33 cellular contexts compared by ENCODE assay signal in the genomic region with DNA sequence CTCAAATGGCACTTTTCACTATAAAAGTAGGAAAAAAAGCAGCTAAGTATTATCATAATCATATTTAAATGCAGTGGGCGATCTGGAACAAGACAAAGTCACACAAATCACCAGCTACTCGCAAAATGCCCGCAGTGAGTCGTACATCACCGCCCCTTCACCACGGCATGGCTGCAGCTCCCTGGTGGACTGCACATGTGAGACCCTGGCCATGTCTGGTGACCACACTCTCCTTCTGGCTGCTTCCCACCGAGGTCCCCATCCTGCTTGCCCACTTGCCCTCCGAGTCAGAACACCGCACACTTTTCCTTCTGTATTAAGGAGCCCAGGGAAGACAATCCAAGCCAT. TPM values are rescaled to one million over a fixed set of nuclear protein-coding genes. Genes with fewer than 3 reads are reported as not detected.
"Had no signal": no experiment of that assay in that cellular context is flagged by ENCODE, and none has a peak within 500 bp of the region (broad histone marks: within the 10 kb centered on the region; RNA-seq: fewer than 3 reads in every experiment).

No MANE protein-coding gene starts in this region.

- H3K36me3 Mint-ChIP-seq: activated naive CD8-positive, alpha-beta T cell; brain had no signal

- ATAC-seq: activated CD4-positive, CD25-positive, alpha-beta regulatory T cell treated with anti-CD3 and anti-CD28 coated beads, Interleukin-2, amount 50 U/mL, for 24 hours; activated CD8-positive, alpha-beta T cell treated with anti-CD3 and anti-CD28 coated beads for 36 hours; activated T-cell treated with anti-CD3 and anti-CD28 coated beads, Interleukin-2, amount 50 U/mL, for 4 hours; foreskin keratinocyte; gastrocnemius medialis; heart left ventricle; T-helper 17 cell had no signal

- H3K27ac Mint-ChIP-seq: activated B cell treated with CpG ODN at 0.5 μM for 24 hours; activated CD8-positive, alpha-beta T cell treated with anti-CD3 and anti-CD28 coated beads for 36 hours; activated naive CD8-positive, alpha-beta T cell; activated T-helper 2 cell treated with anti-CD3 and anti-CD28 coated beads, Interferon-gamma antibody, Interleukin-2, Interleukin-4, amounts not matched to agents 10 μg/mL and 5 μg/mL and 100 μg/mL, durations not matched to agents 14 hours and 24 hours and 36 hours; endodermal cell; T-helper 2 cell treated with Interferon-gamma antibody and Interleukin-4, amounts not matched to agents 5 μg/mL and 100 μg/mL, for 36 hours had no signal

- H3K9me3 ChIP-seq: ascending aorta, breast epithelium, colonic mucosa, esophagus muscularis mucosa, gastrocnemius medialis, heart left ventricle had no signal

- H3K4me1 ChIP-seq: ascending aorta, breast epithelium, colonic mucosa, esophagus muscularis mucosa, gastrocnemius medialis had no signal

- H3K4me3 ChIP-seq: ascending aorta, breast epithelium, cardiac muscle cell, colonic mucosa, esophagus muscularis mucosa, gastrocnemius medialis, heart left ventricle had no signal

- H3K27me3 Mint-ChIP-seq: activated CD8-positive, alpha-beta T cell treated with anti-CD3 and anti-CD28 coated beads for 36 hours; T-helper 17 cell had no signal

- H3K27ac ChIP-seq: ascending aorta, breast epithelium, cardiac muscle cell, colonic mucosa, esophagus muscularis mucosa, foreskin keratinocyte, gastrocnemius medialis, heart left ventricle, WERI-Rb-1 had no signal

- DNase-seq: activated B cell treated with CpG ODN at 0.5 μM for 24 hours; activated CD4-positive, alpha-beta T cell treated with anti-CD3 and anti-CD28 coated beads for 48 hours; activated CD4-positive, alpha-beta T cell treated with anti-CD3 and anti-CD28 coated beads, Interleukin-2, amount 50 U/mL, for 1 hour; activated CD4-positive, alpha-beta T cell treated with anti-CD3 and anti-CD28 coated beads, Interleukin-2, amount 50 U/mL, for 48 hours; activated CD8-positive, alpha-beta memory T cell treated with anti-CD3 and anti-CD28 coated beads for 24 hours; activated CD8-positive, alpha-beta T cell treated with anti-CD3 and anti-CD28 coated beads for 36 hours; activated effector memory CD4-positive, alpha-beta T cell treated with anti-CD3 and anti-CD28 coated beads, Interleukin-2, amount 50 U/mL, for 16 hours; activated naive CD4-positive, alpha-beta T cell treated with anti-CD3 and anti-CD28 coated beads, Interleukin-2, amount 50 U/mL, for 16 hours; activated T-cell treated with anti-CD3 and anti-CD28 coated beads, Interleukin-2, amount 50 U/mL, for 4 hours; amniotic stem cell; central memory CD4-positive, alpha-beta T cell; cerebellar nuclear complex; colonic mucosa; effector memory CD4-positive, alpha-beta T cell; erythroblast; foreskin keratinocyte; gastrocnemius medialis; glutamatergic neuron; heart left ventricle; T-helper 1 cell; T-helper 17 cell; T1000; WERI-Rb-1 had no signal

- H3K27me3 ChIP-seq: ascending aorta, breast epithelium, cardiac muscle cell, colonic mucosa, esophagus muscularis mucosa, foreskin keratinocyte, gastrocnemius medialis had no signal

- H3K4me3 Mint-ChIP-seq: activated B cell treated with CpG ODN at 0.5 μM for 24 hours; activated CD8-positive, alpha-beta T cell treated with anti-CD3 and anti-CD28 coated beads for 36 hours; activated naive CD8-positive, alpha-beta T cell; activated T-cell treated with anti-CD3 and anti-CD28 coated beads, Interleukin-2, amount 50 U/mL, for 4 hours; brain; endodermal cell; T-helper 17 cell; T-helper 2 cell treated with Interferon-gamma antibody and Interleukin-4, amounts not matched to agents 5 μg/mL and 100 μg/mL, for 36 hours had no signal

- H3K36me3 ChIP-seq: ascending aorta, breast epithelium, cardiac muscle cell, colonic mucosa, esophagus muscularis mucosa, gastrocnemius medialis, heart left ventricle, WERI-Rb-1 had no signal

- H3K9me3 Mint-ChIP-seq: activated B cell treated with CpG ODN at 0.5 μM for 24 hours; activated CD8-positive, alpha-beta T cell treated with anti-CD3 and anti-CD28 coated beads for 36 hours; activated T-cell treated with anti-CD3 and anti-CD28 coated beads, Interleukin-2, amount 50 U/mL, for 4 hours; activated T-helper 2 cell treated with anti-CD3 and anti-CD28 coated beads, Interferon-gamma antibody, Interleukin-2, Interleukin-4, amounts not matched to agents 10 μg/mL and 5 μg/mL and 100 μg/mL, durations not matched to agents 14 hours and 24 hours and 36 hours; brain; endodermal cell; T-helper 2 cell treated with Interferon-gamma antibody and Interleukin-4, amounts not matched to agents 5 μg/mL and 100 μg/mL, for 36 hours had no signal

RNA-seq across cellular contexts. Expression of gene DLEC1, which starts 59.3 kb away (rescaled TPM):
- total RNA-seq: foreskin keratinocyte, gastrocnemius medialis had no signal
